12 cellular contexts compared by ENCODE assay signal in genomic region chr17:48633266-48633816, GRCh38. TPM values are rescaled to one million over a fixed set of nuclear protein-coding genes. Genes with fewer than 3 reads are reported as not detected.
DNase-seq lines count a peak whose midpoint lies in the region; ATAC-seq and TF ChIP-seq lines count a peak whose summit lies in the region.
"Had no signal": no experiment of that assay in that cellular context is flagged by ENCODE, and none has a peak within 500 bp of the region (broad histone marks: within the 10 kb centered on the region; RNA-seq: fewer than 3 reads in every experiment).

No MANE protein-coding gene starts in this region.

- H2AFZ ChIP-seq in neural cell (ENCODE audit: low read depth, low read length) = no peak overlapping the region

- peak overlapping the region; percentile 55 for H3K4me3 ChIP-seq in adipocyte (ENCODE audit: low read length)
- no peak overlapping the region for H3K4me3 ChIP-seq in neural cell (ENCODE audit: low read length)
- no peak overlapping the region for H3K4me3 ChIP-seq in gastroesophageal sphincter
- H3K4me3 ChIP-seq: tibial artery had no signal

- no peak for TF ChIP-seq POLR2A in gastroesophageal sphincter (IDR thresholded peaks at IDR 0.05)

- peak; percentile 54 for DNase-seq in natural killer cell treated with Interleukin-12 subunit alpha and Interleukin-12 subunit beta and Interleukin-15 and Interleukin-18, amount 100 ng/mL, for 72 hours (ENCODE audit: low spot score)
- DNase-seq in natural killer cell (no peak), adipocyte (ENCODE audit: low read depth) (no peak), NCI-H1436 (lab: John Stamatoyannopoulos, UW) (no peak), NCI-H2029 treated with DMSO at 0.1 percent for 48 hours (lab: John Stamatoyannopoulos, UW) (no peak), AG20443 (ENCODE audit: low spot score) (no peak)
- DNase-seq: central memory CD4-positive, alpha-beta T cell; DMS79; NCI-H1048; tibial artery had no signal

- H3K9me3 ChIP-seq in adipocyte (ENCODE audit: control insufficient read depth, low read length) = no peaks in the 10 kb centered on the region
- H3K9me3 ChIP-seq in neural cell (ENCODE audit: low read length) = no peaks in the 10 kb centered on the region
- peaks cover 0 to 4% (median 0%) of the 10 kb centered on the region in 3 donors for H3K9me3 ChIP-seq in gastroesophageal sphincter
- H3K9me3 ChIP-seq: tibial artery had no signal

- no peak overlapping the region for H3K27ac Mint-ChIP-seq in natural killer cell treated with Interleukin-12 subunit alpha and Interleukin-12 subunit beta and Interleukin-15 and Interleukin-18, amount 100 ng/mL, for 72 hours
- no peak overlapping the region for H3K27ac Mint-ChIP-seq in natural killer cell

- H3K4me2 ChIP-seq in neural cell (ENCODE audit: low read length) = no peak overlapping the region

- no peak overlapping the region for H3K27ac ChIP-seq in neural cell (ENCODE audit: low read length)
- no peak overlapping the region for H3K27ac ChIP-seq in gastroesophageal sphincter
- H3K27ac ChIP-seq: tibial artery had no signal

- H3K4me3 Mint-ChIP-seq in natural killer cell treated with Interleukin-12 subunit alpha and Interleukin-12 subunit beta and Interleukin-15 and Interleukin-18, amount 100 ng/mL, for 72 hours = peak overlapping the region; percentile 76
- no peak overlapping the region for H3K4me3 Mint-ChIP-seq in natural killer cell

- intact Hi-C loops in natural killer cell (cut with micrococcal nuclease) = no loop called here

- no peaks in the 10 kb centered on the region for H3K9me3 Mint-ChIP-seq in natural killer cell treated with Interleukin-12 subunit alpha and Interleukin-12 subunit beta and Interleukin-15 and Interleukin-18, amount 100 ng/mL, for 72 hours
- H3K9me3 Mint-ChIP-seq in natural killer cell = no peaks in the 10 kb centered on the region

- no peaks in the 10 kb centered on the region for H3K36me3 Mint-ChIP-seq in natural killer cell treated with Interleukin-12 subunit alpha and Interleukin-12 subunit beta and Interleukin-15 and Interleukin-18, amount 100 ng/mL, for 72 hours
- no peaks in the 10 kb centered on the region for H3K36me3 Mint-ChIP-seq in natural killer cell

- ATAC-seq in natural killer cell treated with Interleukin-12 subunit alpha and Interleukin-12 subunit beta and Interleukin-15 and Interleukin-18, amount 100 ng/mL, for 72 hours = no peak
- ATAC-seq in natural killer cell = no peak
- ATAC-seq in gastroesophageal sphincter = no peak

- no peaks in the 10 kb centered on the region for H3K9me2 ChIP-seq in neural cell (ENCODE audit: insufficient read depth, low read length)

- H3K4me1 ChIP-seq in adipocyte (ENCODE audit: control insufficient read depth, insufficient read depth, low read length) = no peaks in the 10 kb centered on the region
- peaks cover 0 to 20% (median 0%) of the 10 kb centered on the region in 3 donors for H3K4me1 ChIP-seq in gastroesophageal sphincter

- no peak for TF ChIP-seq EP300 in neural cell (conservative IDR thresholded peaks at IDR 0.05; ENCODE audit: poor library complexity, severe bottlenecking)
- TF ChIP-seq EP300 in gastroesophageal sphincter (IDR thresholded peaks at IDR 0.05) = no peak

- peaks cover 8 to 10% of the 10 kb centered on the region in 2 donors for H3K4me1 Mint-ChIP-seq in natural killer cell treated with Interleukin-12 subunit alpha and Interleukin-12 subunit beta and Interleukin-15 and Interleukin-18, amount 100 ng/mL, for 72 hours (ENCODE audit: low read depth in 2 of 2)
- H3K4me1 Mint-ChIP-seq in natural killer cell = peaks cover 0 to 11% of the 10 kb centered on the region in 2 donors

- WGBS in gastroesophageal sphincter (ENCODE audit: low coverage in 1 of 2), 2 donors = 0 to 4% methylated on average over 3 to 15 of the region's 43 CpGs

- TF ChIP-seq RAD21 in neural cell (conservative IDR thresholded peaks at IDR 0.05) = no peak

- TF ChIP-seq CTCF in natural killer cell (IDR thresholded peaks at IDR 0.05) = no peak
- no peak for TF ChIP-seq CTCF in neural cell (IDR thresholded peaks at IDR 0.05; ENCODE audit: poor library complexity, severe bottlenecking)
- TF ChIP-seq CTCF in gastroesophageal sphincter (IDR thresholded peaks at IDR 0.05) = no peak

- H3K36me3 ChIP-seq in adipocyte (ENCODE audit: control insufficient read depth, insufficient read depth, low read length, severe bottlenecking) (no peaks in the 10 kb centered on the region), neural cell (ENCODE audit: insufficient read depth, low read length) (no peaks in the 10 kb centered on the region), gastroesophageal sphincter (no peaks in the 10 kb centered on the region)
- H3K36me3 ChIP-seq: tibial artery had no signal

- H3K79me2 ChIP-seq in neural cell (replicated peaks; ENCODE audit: insufficient read depth, low read length) = no peaks in the 10 kb centered on the region

- no peaks in the 10 kb centered on the region for H3F3A ChIP-seq in neural cell (ENCODE audit: insufficient read depth, low read length, poor library complexity, severe bottlenecking)

- no peak overlapping the region for H3K9ac ChIP-seq in adipocyte (ENCODE audit: low read length)
- no peak overlapping the region for H3K9ac ChIP-seq in neural cell (ENCODE audit: low read length)

- peaks cover 96% of the 10 kb centered on the region for H3K27me3 ChIP-seq in adipocyte (replicated peaks; ENCODE audit: control insufficient read depth, insufficient read depth, low read length)
- peaks cover 100% of the 10 kb centered on the region for H3K27me3 ChIP-seq in neural cell (ENCODE audit: insufficient read depth, low read depth, low read length)
- peaks cover 100% of the 10 kb centered on the region for H3K27me3 ChIP-seq in gastroesophageal sphincter

- H4K20me1 ChIP-seq in neural cell (ENCODE audit: insufficient read depth) = no peaks in the 10 kb centered on the region

- peaks cover 56 to 60% of the 10 kb centered on the region in 2 donors for H3K27me3 Mint-ChIP-seq in natural killer cell treated with Interleukin-12 subunit alpha and Interleukin-12 subunit beta and Interleukin-15 and Interleukin-18, amount 100 ng/mL, for 72 hours
- H3K27me3 Mint-ChIP-seq in natural killer cell (ENCODE audit: low read depth in 2 of 2) = peaks cover 88 to 94% of the 10 kb centered on the region in 2 donors

TF ChIP-seq in neural cell, 6 proteins besides CTCF, POLR2A, EP300 and RAD21:
- peak; percentile 11 for TF ChIP-seq EZH2 (IDR thresholded peaks at IDR 0.05; ENCODE audit: borderline replicate concordance, insufficient read depth, low read length, poor library complexity, severe bottlenecking)
- no peak for TF ChIP-seq MXI1 (conservative IDR thresholded peaks at IDR 0.05; ENCODE audit: poor library complexity, severe bottlenecking)
- TF ChIP-seq TAF1 (IDR thresholded peaks at IDR 0.05; ENCODE audit: low read depth) = no peak
- no peak for TF ChIP-seq SMC3 (conservative IDR thresholded peaks at IDR 0.05; ENCODE audit: poor library complexity)

RNA-seq across cellular contexts. Expression of gene HOXB9, which starts 7.2 kb away (rescaled TPM):
- 1 to 10 TPM in 1 of 2 donors, under 1 TPM in 1; 0.78 to 2.7 TPM for total RNA-seq in natural killer cell treated with Interleukin-12 subunit alpha and Interleukin-12 subunit beta and Interleukin-15 and Interleukin-18, amount 100 ng/mL, for 72 hours
- total RNA-seq in natural killer cell = 1 to 10 TPM in 1 of 3 donors, under 1 TPM in 2; 0.12 to 1.0 (median 0.18) TPM
- polyA plus RNA-seq in neural cell = not detected in 2 replicates
- polyA minus RNA-seq in neural cell = not detected in 2 replicates
- total RNA-seq in gastroesophageal sphincter = not detected

RNA-seq across cellular contexts. Expression of gene HOXB8, which starts 18.2 kb away (rescaled TPM):
- not detected for total RNA-seq in natural killer cell treated with Interleukin-12 subunit alpha and Interleukin-12 subunit beta and Interleukin-15 and Interleukin-18, amount 100 ng/mL, for 72 hours
- total RNA-seq in natural killer cell (not detected), gastroesophageal sphincter (1 to 10 TPM in 1 of 4 donors, under 1 TPM in 1, not detected in 2; 0.27 to 3.9 TPM)
- polyA plus RNA-seq in neural cell = not detected in 2 replicates
- not detected in 2 replicates for polyA minus RNA-seq in neural cell

RNA-seq across cellular contexts. Expression of gene HOXB7, which starts 22.5 kb away (rescaled TPM):
- 1 to 10 TPM; 1.1 to 2.7 TPM for total RNA-seq in natural killer cell treated with Interleukin-12 subunit alpha and Interleukin-12 subunit beta and Interleukin-15 and Interleukin-18, amount 100 ng/mL, for 72 hours
- 1 to 10 TPM in 1 of 3 donors, under 1 TPM in 2; 0.45 to 1.4 (median 0.97) TPM for total RNA-seq in natural killer cell
- polyA plus RNA-seq in neural cell = not detected in 2 replicates
- polyA minus RNA-seq in neural cell = not detected in 2 replicates
- 1 to 10 TPM in 3 of 4 donors, under 1 TPM in 1; 0.78 to 8.9 (median 3.0) TPM for total RNA-seq in gastroesophageal sphincter

RNA-seq across cellular contexts. Expression of gene HOXB6, which starts 28.6 kb away (rescaled TPM):
- total RNA-seq in natural killer cell treated with Interleukin-12 subunit alpha and Interleukin-12 subunit beta and Interleukin-15 and Interleukin-18, amount 100 ng/mL, for 72 hours = 1 to 10 TPM; 1.9 to 2.2 TPM
- not detected for total RNA-seq in natural killer cell
- not detected in 2 replicates for polyA plus RNA-seq in neural cell
- not detected in 2 replicates for polyA minus RNA-seq in neural cell
- total RNA-seq in gastroesophageal sphincter = 10 to 100 TPM in 1 of 4 donors, 1 to 10 TPM in 3; 4.9 to 40.1 (median 5.1) TPM

RNA-seq across cellular contexts. Expression of gene HOXB5, which starts 39.8 kb away (rescaled TPM):
- total RNA-seq in natural killer cell treated with Interleukin-12 subunit alpha and Interleukin-12 subunit beta and Interleukin-15 and Interleukin-18, amount 100 ng/mL, for 72 hours = under 1 TPM in 1 of 2 donors, not detected in 1; 0.70 TPM
- total RNA-seq in natural killer cell (not detected), gastroesophageal sphincter (1 to 10 TPM in 3 of 4 donors, under 1 TPM in 1; 0.27 to 2.7 (median 1.4) TPM)
- not detected in 2 replicates for polyA plus RNA-seq in neural cell
- polyA minus RNA-seq in neural cell = not detected in 2 replicates
